Comparison of ENCODE assay signal across 8 cellular contexts in the genomic region with DNA sequence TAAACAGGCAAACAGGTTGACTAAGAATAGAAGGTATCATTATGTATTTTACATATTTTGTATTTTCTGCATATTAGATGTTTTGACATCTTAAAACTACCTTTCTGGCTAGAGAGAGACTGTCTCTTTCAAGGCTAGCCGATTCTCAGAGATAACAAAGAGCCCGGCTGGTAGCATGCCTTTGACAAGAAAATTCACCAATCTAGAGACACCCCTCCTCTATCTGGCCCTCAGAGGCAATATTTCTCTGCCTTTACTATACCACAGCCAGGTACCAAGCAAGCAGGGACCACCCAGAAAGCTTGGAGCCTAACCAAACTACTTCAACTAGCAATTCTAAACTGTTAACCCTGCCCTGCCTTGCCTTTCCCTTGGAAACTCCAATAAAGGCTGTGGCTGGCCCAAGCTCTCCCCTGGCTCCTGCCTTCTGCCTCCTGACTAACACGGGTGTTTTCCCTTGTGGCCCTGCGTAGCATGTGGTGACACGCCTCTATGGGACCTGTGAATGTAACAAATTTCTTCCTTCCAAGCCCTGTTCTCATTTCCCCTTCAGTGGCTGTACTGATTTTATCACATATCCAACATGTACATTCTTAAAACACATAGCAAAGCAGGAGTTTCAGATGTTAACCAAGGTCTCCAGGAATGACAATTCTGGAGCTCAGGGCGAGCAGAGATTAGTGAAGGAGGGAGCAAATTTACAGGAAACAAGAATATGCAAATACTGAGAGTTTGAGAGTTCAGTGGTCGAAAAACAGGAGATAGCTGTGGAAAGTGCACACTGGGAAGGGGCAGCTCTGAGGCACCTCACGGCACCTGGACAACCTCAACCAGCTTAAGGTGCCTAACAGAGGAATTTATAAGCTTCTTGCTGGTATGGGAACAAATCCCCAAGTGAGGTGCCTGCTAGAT.
DNase-seq lines count a peak whose midpoint lies in the region; ATAC-seq and TF ChIP-seq lines count a peak whose summit lies in the region.

No MANE protein-coding gene starts in this region.

- H3K27ac ChIP-seq in right cardiac atrium (ENCODE audit: low read length) (no peak overlapping the region), right atrium auricular region (no peak overlapping the region)

- TF ChIP-seq CTCF in right atrium auricular region (IDR thresholded peaks at IDR 0.05), result no peak
- no peak for TF ChIP-seq CTCF in mesothelial cell of epicardium (IDR thresholded peaks at IDR 0.05; ENCODE audit: unreplicated experiment)

- peak overlapping the region; percentile 11 for H3K27ac Mint-ChIP-seq in mesothelial cell of epicardium

- intact Hi-C loops in right cardiac atrium (cut with DNase I), result no loop called here

- peaks cover 15% of the 10 kb centered on the region for H3K36me3 Mint-ChIP-seq in mesothelial cell of epicardium

- H3K4me3 Mint-ChIP-seq in mesothelial cell of epicardium, result no peak overlapping the region

- no peak overlapping the region for H3K4me3 ChIP-seq in right cardiac atrium (ENCODE audit: low read length)
- no peak overlapping the region for H3K4me3 ChIP-seq in right atrium auricular region

- H3K27me3 Mint-ChIP-seq in mesothelial cell of epicardium (ENCODE audit: low read depth), result no peaks in the 10 kb centered on the region

- peaks cover 12% of the 10 kb centered on the region for H3K9me3 Mint-ChIP-seq in mesothelial cell of epicardium

- ATAC-seq in right cardiac atrium (peak; percentile 38 to 64), GM21825 (IDR thresholded peaks at IDR 0.05; ENCODE audit: unreplicated experiment) (no peak)

- H3K36me3 ChIP-seq in right atrium auricular region, result no peaks in the 10 kb centered on the region

- H3K4me1 ChIP-seq in right cardiac atrium (ENCODE audit: control insufficient read depth, insufficient read depth, low read length), result peaks cover 1% of the 10 kb centered on the region
- peaks cover 0 to 17% of the 10 kb centered on the region in 2 donors for H3K4me1 ChIP-seq in right atrium auricular region

- H3K27me3 ChIP-seq in right cardiac atrium (ENCODE audit: control insufficient read depth, insufficient read depth) (no peaks in the 10 kb centered on the region), right atrium auricular region (no peaks in the 10 kb centered on the region)

- DNase-seq in right cardiac atrium, result no peak
- no peak for DNase-seq in right atrium auricular region (ENCODE audit: low spot score)
- DNase-seq in activated CD4-positive, alpha-beta T cell treated with anti-CD3 and anti-CD28 coated beads, Interleukin-2, amount 50 U/mL, for 4 hours, result peak; percentile 48 to 49
- no peak for DNase-seq in mesothelial cell of epicardium (ENCODE audit: low spot score in 2 of 2, unreplicated experiment in 2 of 2)
- DNase-seq in anterior cingulate cortex (lab: John Stamatoyannopoulos, UW), result no peak
- no peak for DNase-seq in UCSD-AML1 (lab: John Stamatoyannopoulos, UW; ENCODE audit: unreplicated experiment)
- DNase-seq in DMS153 (lab: John Stamatoyannopoulos, UW), result no peak

- no peaks in the 10 kb centered on the region for H3K9me3 ChIP-seq in right cardiac atrium (ENCODE audit: control insufficient read depth, low read length)
- H3K9me3 ChIP-seq in right atrium auricular region, result peaks cover 0 to 5% of the 10 kb centered on the region in 2 donors

- H3K4me1 Mint-ChIP-seq in mesothelial cell of epicardium, result peaks cover 15% of the 10 kb centered on the region

- WGBS in right cardiac atrium, result 69% methylated on average over 8 of the region's 8 CpGs

Comparison
In these comparisons a context has a peak if more than half of its experiments do, and no peak if none do; other contexts are left out.
1. DNase-seq: peak in activated CD4-positive, alpha-beta T cell treated with anti-CD3 and anti-CD28 coated beads, Interleukin-2, amount 50 U/mL, for 4 hours (2 of 2); none in right cardiac atrium (0 of 3), right atrium auricular region (single experiment), mesothelial cell of epicardium (0 of 2), anterior cingulate cortex (0 of 58), UCSD-AML1 (single experiment) and DMS153 (single experiment).